Comparison of ENCODE assay signal across 13 cellular contexts in genomic region chr14:99026471-99026870, GRCh38.
A peak's percentile ranks its signal among the peaks of the same experiment; 100 is the strongest.
DNase-seq lines count a peak whose midpoint lies in the region; ATAC-seq, FAIRE-seq and TF ChIP-seq lines count a peak whose summit lies in the region.
"Had no signal": no experiment of that assay in that cellular context is flagged by ENCODE, and none has a peak within 500 bp of the region (broad histone marks: within the 10 kb centered on the region; RNA-seq: fewer than 3 reads in every experiment).

No MANE protein-coding gene starts in this region.

- H3K9me3 ChIP-seq in GM12878 (replicated peaks; ENCODE audit: control insufficient read depth, insufficient read depth, low read length) = no peaks in the 10 kb centered on the region; the same call in 1 of the 3 replicates
- H3K9me3 ChIP-seq: neutrophil, tibial nerve had no signal

- no peaks in the 10 kb centered on the region for H3K36me3 ChIP-seq in GM12878 (ENCODE audit: control insufficient read depth in 2 of 2, insufficient read depth in 2 of 2, low read length in 1 of 2)
- H3K36me3 ChIP-seq: tibial nerve had no signal

- H3K27ac ChIP-seq in GM12878 (ENCODE audit: control insufficient read depth, insufficient read depth) = no peak overlapping the region
- H3K27ac ChIP-seq: neutrophil, tibial nerve had no signal

- no peak for TF ChIP-seq EP300 in GM12878 (IDR thresholded peaks at IDR 0.05; ENCODE audit: borderline replicate concordance in 1 of 2, control insufficient read depth in 1 of 2, low read depth in 2 of 2, low read length in 2 of 2)

- ATAC-seq in GM12878 (no peak), HG03108 (IDR thresholded peaks at IDR 0.05; ENCODE audit: unreplicated experiment) (no peak)
- ATAC-seq: activated naive CD4-positive, alpha-beta T cell treated with anti-CD3 and anti-CD28 coated beads, Interleukin-2, amount 50 U/mL, for 72 hours had no signal

- no peaks in the 10 kb centered on the region for H3K4me1 ChIP-seq in GM12878 (ENCODE audit: control insufficient read depth, insufficient read depth, low read length)
- H3K4me1 ChIP-seq: tibial nerve had no signal

- FAIRE-seq in GM12878 (lab: Jason Lieb, UNC) (no peak), D721Med (lab: Jason Lieb, UNC) (no peak)

- no peak for TF ChIP-seq POLR2A in GM12878 (IDR thresholded peaks at IDR 0.05; ENCODE audit: low read depth, low read length)

- H3K79me2 ChIP-seq in GM12878 (ENCODE audit: control insufficient read depth, insufficient read depth, low read length) = no peaks in the 10 kb centered on the region

- H4K20me1 ChIP-seq in GM12878 (ENCODE audit: control insufficient read depth, insufficient read depth) = no peaks in the 10 kb centered on the region

- intact Hi-C loops in GM12878 (cut with micrococcal nuclease; ENCODE audit: unreplicated experiment) = no loop called here

- TF ChIP-seq CTCF in GM12878 (IDR thresholded peaks at IDR 0.05 in 2 of 3, conservative IDR thresholded peaks at IDR 0.05 in 1 of 3; ENCODE audit: control insufficient read depth in 2 of 3, extremely low read depth in 1 of 3, insufficient read depth in 1 of 3, low read depth in 3 of 3, low read length in 3 of 3) = no peak
- no peak for TF ChIP-seq CTCF in D721Med (IDR thresholded peaks at IDR 0.05; ENCODE audit: insufficient read depth, missing control alignments)

- WGBS in GM12878 (ENCODE audit: insufficient coverage, insufficient replicate concordance, low lambda C conversion rate, missing lambda C conversion rate) = 22% methylated on average over 2 of the region's 2 CpGs

- POLR2A ChIA-PET in GM12878 (lab: Charles Lee) = no interaction called here

- BruUV-seq in GM12878 (replicated peaks; lab: Mats Ljungman, UMichigan) = no TSS peak

- CTCF ChIA-PET in GM12878 (lab: Yijun Ruan, JAX) = no interaction called here

- H2AFZ ChIP-seq in GM12878 (ENCODE audit: control insufficient read depth, low read depth, low read length) = no peak overlapping the region

- H3K4me2 ChIP-seq in GM12878 (ENCODE audit: control insufficient read depth, insufficient read depth) = no peak overlapping the region

- RAD21 ChIA-PET in GM12878 (lab: Charles Lee; ENCODE audit: unreplicated experiment) = no interaction called here

- in situ Hi-C loops in GM12878 (cut with MboI) = no loop called here

- no peak overlapping the region for H3K4me3 ChIP-seq in GM12878
- H3K4me3 ChIP-seq: tibial nerve had no signal

- no peaks in the 10 kb centered on the region for H3K27me3 ChIP-seq in GM12878 (replicated peaks in 1 of 2; ENCODE audit: control insufficient read depth in 2 of 2, insufficient read depth in 2 of 2, low read length in 1 of 2)
- H3K27me3 ChIP-seq: neutrophil, tibial nerve had no signal

- SMC1A ChIA-PET in GM12878 (lab: Charles Lee; ENCODE audit: uncharacterized antibody, unreplicated experiment) = no interaction called here

- TF ChIP-seq RAD21 in GM12878 (IDR thresholded peaks at IDR 0.05; ENCODE audit: insufficient read depth, low read depth, low read length) = no peak

- DNase-seq in stimulated activated CD4-positive, alpha-beta T cell treated with anti-CD3 and anti-CD28 coated beads, Interleukin-15, amount 100 ng/mL, for 48 hours (ENCODE audit: low read depth in 2 of 2) = peak; percentile 3 to 5
- DNase-seq in stimulated activated CD4-positive, alpha-beta T cell treated with anti-CD3 and anti-CD28 coated beads, Interleukin-4, amount 100 ng/mL, for 1 hour = no peak
- peak; percentile 71 for DNase-seq in NCI-H2171 (lab: John Stamatoyannopoulos, UW)
- DNase-seq in GM12878 (ENCODE audit: low read depth, low spot score) = no peak
- DNase-seq in hippocampal formation (lab: John Stamatoyannopoulos, UW) = no peak
- DNase-seq in D721Med (ENCODE audit: insufficient read length, low spot score) = no peak
- DNase-seq: activated B cell treated with CpG ODN at 0.5 μM for 24 hours; NCI-H146; NK-92 treated with Interleukin-12 subunit alpha and Interleukin-12 subunit beta, amount 100 ng/mL, for 24 hours had no signal

- no peak overlapping the region for H3K9ac ChIP-seq in GM12878 (ENCODE audit: control insufficient read depth, insufficient read depth, low read length)

TF ChIP-seq in GM12878, 131 proteins besides CTCF, POLR2A, EP300 and RAD21 (continues in another document):
- TF ChIP-seq SREBF2 (IDR thresholded peaks at IDR 0.05; ENCODE audit: low read length) (no peak), GATAD2B (conservative IDR thresholded peaks at IDR 0.05; ENCODE audit: low read depth) (no peak), PML (IDR thresholded peaks at IDR 0.05; ENCODE audit: low read length) (no peak), SMAD5 (IDR thresholded peaks at IDR 0.05; ENCODE audit: low read depth) (no peak), CHD2 (IDR thresholded peaks at IDR 0.05; ENCODE audit: borderline replicate concordance, low read depth, low read length) (no peak), NKRF (conservative IDR thresholded peaks at IDR 0.05) (no peak), IKZF1 (conservative IDR thresholded peaks at IDR 0.05) (no peak), PBX3 (IDR thresholded peaks at IDR 0.05; ENCODE audit: insufficient replicate concordance, low read depth, low read length) (no peak), RUNX3 (IDR thresholded peaks at IDR 0.05; ENCODE audit: low read length) (peak; percentile 13; the same call in 1 of the 2 replicates), ZBTB40 (IDR thresholded peaks at IDR 0.05; ENCODE audit: borderline replicate concordance) (peak; percentile 86), YBX1 (IDR thresholded peaks at IDR 0.05) (no peak), MTA2 (IDR thresholded peaks at IDR 0.05; ENCODE audit: low read depth) (no peak), KDM1A (IDR thresholded peaks at IDR 0.05; ENCODE audit: borderline replicate concordance) (no peak), ZNF217 (IDR thresholded peaks at IDR 0.05) (no peak)

Comparison
In these comparisons a context has a peak if more than half of its experiments do, and no peak if none do; other contexts are left out.
1. DNase-seq: peak in stimulated activated CD4-positive, alpha-beta T cell treated with anti-CD3 and anti-CD28 coated beads, Interleukin-15, amount 100 ng/mL, for 48 hours (2 of 2) and NCI-H2171 (single experiment); none in stimulated activated CD4-positive, alpha-beta T cell treated with anti-CD3 and anti-CD28 coated beads, Interleukin-4, amount 100 ng/mL, for 1 hour (single experiment), GM12878 (single experiment), hippocampal formation (0 of 2) and D721Med (single experiment).